3 cellular contexts compared by ENCODE assay signal in the genomic region with DNA sequence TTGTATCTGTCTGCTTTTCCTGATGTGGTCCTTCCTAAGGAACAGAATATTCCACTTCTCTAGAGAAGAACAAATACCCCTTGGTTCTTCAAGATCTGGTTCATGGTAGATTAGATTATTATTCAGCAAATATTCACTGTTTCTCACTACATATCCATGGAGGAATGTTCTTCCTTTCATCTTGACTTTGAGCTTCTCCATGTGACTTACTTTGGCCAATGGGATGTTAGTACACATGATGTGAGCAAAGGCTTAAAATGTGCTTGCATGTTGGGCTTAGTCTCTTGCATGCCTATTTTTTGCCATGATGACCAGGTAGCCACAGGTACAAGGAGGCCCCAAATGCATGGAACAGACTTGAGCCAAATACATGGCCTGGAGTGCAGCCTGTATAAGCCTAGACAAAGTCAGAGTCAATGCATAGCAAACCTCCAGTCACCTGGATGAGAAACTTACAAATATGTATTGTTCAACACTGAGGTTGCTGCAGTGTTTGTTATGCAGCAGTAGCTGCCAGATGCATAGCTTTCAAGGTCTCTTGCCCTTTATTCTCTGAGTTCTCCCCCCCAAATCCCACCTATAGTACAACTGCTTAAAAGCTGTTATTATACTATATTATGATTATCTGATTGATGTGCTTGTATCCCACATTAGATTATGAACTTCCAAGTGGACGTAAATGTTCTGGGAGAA.
TF ChIP-seq lines count a peak whose summit lies in the region.

No MANE protein-coding gene starts in this region.

TF ChIP-seq in HepG2, 621 proteins besides CTCF, POLR2A, EP300 and RAD21:
- peak; percentile 81; the same call in 1 of the 2 replicates for TF ChIP-seq RBAK (CRISPR knock-in tag; IDR thresholded peaks at IDR 0.05)
- TF ChIP-seq PRDM10 (CRISPR knock-in tag; IDR thresholded peaks at IDR 0.05; ENCODE audit: low read depth): no peak
- TF ChIP-seq KLF6 (CRISPR knock-in tag; IDR thresholded peaks at IDR 0.05): no peak
- TF ChIP-seq SKI (IDR thresholded peaks at IDR 0.05; ENCODE audit: partially characterized antibody): no peak
- TF ChIP-seq ZNF720 (CRISPR knock-in tag; IDR thresholded peaks at IDR 0.05): no peak
- TF ChIP-seq NFYC (CRISPR knock-in tag; IDR thresholded peaks at IDR 0.05): peak; percentile 10; the same call in 1 of the 2 replicates

TF ChIP-seq in IMR-90, 13 proteins besides CTCF, POLR2A, EP300 and RAD21:
- no peak for TF ChIP-seq CHD1 (IDR thresholded peaks at IDR 0.05; ENCODE audit: low read depth, low read length)
- TF ChIP-seq, protein P1, sequence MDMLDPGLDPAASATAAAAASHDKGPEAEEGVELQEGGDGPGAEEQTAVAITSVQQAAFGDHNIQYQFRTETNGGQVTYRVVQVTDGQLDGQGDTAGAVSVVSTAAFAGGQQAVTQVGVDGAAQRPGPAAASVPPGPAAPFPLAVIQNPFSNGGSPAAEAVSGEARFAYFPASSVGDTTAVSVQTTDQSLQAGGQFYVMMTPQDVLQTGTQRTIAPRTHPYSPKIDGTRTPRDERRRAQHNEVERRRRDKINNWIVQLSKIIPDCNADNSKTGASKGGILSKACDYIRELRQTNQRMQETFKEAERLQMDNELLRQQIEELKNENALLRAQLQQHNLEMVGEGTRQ (IDR thresholded peaks at IDR 0.05; ENCODE audit: low read depth, low read length): peak; percentile 29; the same call in 1 of the 2 replicates

TF ChIP-seq in K562, 482 proteins besides CTCF, POLR2A, EP300 and RAD21:
- TF ChIP-seq BRCA1 (IDR thresholded peaks at IDR 0.05) (no peak), BRCA1 (CRISPR knock-in tag; IDR thresholded peaks at IDR 0.05) (no peak), POLR2AphosphoS5 (IDR thresholded peaks at IDR 0.05; ENCODE audit: control insufficient read depth, insufficient read depth, low read depth, low read length) (no peak), BCOR (IDR thresholded peaks at IDR 0.05) (peak; percentile 61), USF1 (CRISPR knock-in tag; IDR thresholded peaks at IDR 0.05) (peak; percentile 65), CREM (IDR thresholded peaks at IDR 0.05; ENCODE audit: low read depth) (no peak), PTTG1 (tag; IDR thresholded peaks at IDR 0.05; ENCODE audit: low read depth) (no peak), RBM25 (IDR thresholded peaks at IDR 0.05; ENCODE audit: low read depth, low read length, severe bottlenecking) (peak; percentile 77), CBX3 (IDR thresholded peaks at IDR 0.05; ENCODE audit: borderline replicate concordance in 1 of 2, low read length in 2 of 2) (peak in 1 of 2 experiments; percentile 44; a peak in 1 of 3 replicates)
- TF ChIP-seq, protein P2, sequence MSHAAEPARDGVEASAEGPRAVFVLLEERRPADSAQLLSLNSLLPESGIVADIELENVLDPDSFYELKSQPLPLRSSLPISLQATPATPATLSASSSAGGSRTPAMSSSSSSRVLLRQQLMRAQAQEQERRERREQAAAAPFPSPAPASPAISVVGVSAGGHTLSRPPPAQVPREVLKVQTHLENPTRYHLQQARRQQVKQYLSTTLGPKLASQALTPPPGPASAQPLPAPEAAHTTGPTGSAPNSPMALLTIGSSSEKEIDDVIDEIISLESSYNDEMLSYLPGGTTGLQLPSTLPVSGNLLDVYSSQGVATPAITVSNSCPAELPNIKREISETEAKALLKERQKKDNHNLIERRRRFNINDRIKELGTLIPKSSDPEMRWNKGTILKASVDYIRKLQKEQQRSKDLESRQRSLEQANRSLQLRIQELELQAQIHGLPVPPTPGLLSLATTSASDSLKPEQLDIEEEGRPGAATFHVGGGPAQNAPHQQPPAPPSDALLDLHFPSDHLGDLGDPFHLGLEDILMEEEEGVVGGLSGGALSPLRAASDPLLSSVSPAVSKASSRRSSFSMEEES (CRISPR knock-in tag; IDR thresholded peaks at IDR 0.05): no peak
- TF ChIP-seq, protein P1 (CRISPR knock-in tag; IDR thresholded peaks at IDR 0.05): peak; percentile 65
- TF ChIP-seq, protein P3, sequence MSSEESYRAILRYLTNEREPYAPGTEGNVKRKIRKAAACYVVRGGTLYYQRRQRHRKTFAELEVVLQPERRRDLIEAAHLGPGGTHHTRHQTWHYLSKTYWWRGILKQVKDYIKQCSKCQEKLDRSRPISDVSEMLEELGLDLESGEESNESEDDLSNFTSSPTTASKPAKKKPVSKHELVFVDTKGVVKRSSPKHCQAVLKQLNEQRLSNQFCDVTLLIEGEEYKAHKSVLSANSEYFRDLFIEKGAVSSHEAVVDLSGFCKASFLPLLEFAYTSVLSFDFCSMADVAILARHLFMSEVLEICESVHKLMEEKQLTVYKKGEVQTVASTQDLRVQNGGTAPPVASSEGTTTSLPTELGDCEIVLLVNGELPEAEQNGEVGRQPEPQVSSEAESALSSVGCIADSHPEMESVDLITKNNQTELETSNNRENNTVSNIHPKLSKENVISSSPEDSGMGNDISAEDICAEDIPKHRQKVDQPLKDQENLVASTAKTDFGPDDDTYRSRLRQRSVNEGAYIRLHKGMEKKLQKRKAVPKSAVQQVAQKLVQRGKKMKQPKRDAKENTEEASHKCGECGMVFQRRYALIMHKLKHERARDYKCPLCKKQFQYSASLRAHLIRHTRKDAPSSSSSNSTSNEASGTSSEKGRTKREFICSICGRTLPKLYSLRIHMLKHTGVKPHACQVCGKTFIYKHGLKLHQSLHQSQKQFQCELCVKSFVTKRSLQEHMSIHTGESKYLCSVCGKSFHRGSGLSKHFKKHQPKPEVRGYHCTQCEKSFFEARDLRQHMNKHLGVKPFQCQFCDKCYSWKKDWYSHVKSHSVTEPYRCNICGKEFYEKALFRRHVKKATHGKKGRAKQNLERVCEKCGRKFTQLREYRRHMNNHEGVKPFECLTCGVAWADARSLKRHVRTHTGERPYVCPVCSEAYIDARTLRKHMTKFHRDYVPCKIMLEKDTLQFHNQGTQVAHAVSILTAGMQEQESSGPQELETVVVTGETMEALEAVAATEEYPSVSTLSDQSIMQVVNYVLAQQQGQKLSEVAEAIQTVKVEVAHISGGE (CRISPR knock-in tag; IDR thresholded peaks at IDR 0.05): no peak
